ENCODE assay signal across 1 cellular context in the genomic region with DNA sequence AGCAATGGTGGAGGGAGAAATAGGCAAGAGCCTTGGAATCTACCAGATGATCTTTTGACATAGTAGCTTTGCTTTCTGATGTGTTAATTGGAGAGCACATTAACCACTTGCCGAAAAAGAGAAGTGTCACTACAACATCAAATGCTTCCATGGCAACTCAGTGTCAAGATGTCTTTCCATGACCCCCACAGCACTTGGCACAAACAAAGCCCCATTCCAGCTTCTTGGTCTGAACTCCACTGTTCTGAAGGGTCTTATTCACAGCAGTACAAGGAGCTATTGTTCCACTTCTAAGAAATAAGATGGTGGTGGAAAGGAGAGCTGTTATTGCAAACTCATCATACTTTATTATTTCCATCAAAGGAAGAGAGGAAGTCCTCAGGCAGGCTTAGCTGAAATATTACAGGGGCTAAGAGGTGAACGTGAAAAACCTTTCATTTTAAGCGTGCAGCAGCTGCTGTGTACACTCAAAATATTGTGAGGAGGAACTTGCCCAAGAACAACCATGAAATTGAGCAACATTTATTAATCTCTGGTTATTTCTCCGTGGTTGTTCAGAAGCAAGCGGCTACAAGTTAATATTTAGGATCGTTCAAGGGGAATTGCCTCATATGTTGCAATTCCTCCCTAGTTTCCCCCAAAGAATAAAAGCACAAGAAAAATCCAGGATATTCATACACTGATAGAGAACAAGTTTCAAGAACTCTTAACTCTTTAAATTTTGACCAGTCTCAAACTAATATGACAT.
TF ChIP-seq lines count a peak whose summit lies in the region.

No MANE protein-coding gene starts in this region.

TF ChIP-seq in H1, 55 proteins besides CTCF, POLR2A, EP300 and RAD21:
- TF ChIP-seq TAF1 (IDR thresholded peaks at IDR 0.05; ENCODE audit: low read depth, low read length): no peak
- TF ChIP-seq EZH2 (IDR thresholded peaks at IDR 0.05; ENCODE audit: low read depth, low read length, severe bottlenecking): no peak
- TF ChIP-seq KDM5A (IDR thresholded peaks at IDR 0.05; ENCODE audit: low read length): no peak
- TF ChIP-seq EGR1 (IDR thresholded peaks at IDR 0.05; ENCODE audit: borderline replicate concordance, low read depth, low read length): no peak
TF ChIP-seq in H1: peak in this region for 0.
